Comparison of ENCODE assay signal across 17 cellular contexts in genomic region chr2:216560695-216561370, GRCh38.
DNase-seq lines count a peak whose midpoint lies in the region; ATAC-seq and TF ChIP-seq lines count a peak whose summit lies in the region.
"Had no signal": no experiment of that assay in that cellular context is flagged by ENCODE, and none has a peak within 500 bp of the region (broad histone marks: within the 10 kb centered on the region; RNA-seq: fewer than 3 reads in every experiment).

No MANE protein-coding gene starts in this region.

- no peaks in the 10 kb centered on the region for H3K9me3 ChIP-seq in left ventricle myocardium inferior (replicated peaks)
- H3K9me3 ChIP-seq in ovary, result no peaks in the 10 kb centered on the region
- H3K9me3 ChIP-seq in vagina, result no peaks in the 10 kb centered on the region
- H3K9me3 ChIP-seq: Caco-2, SJCRH30, upper lobe of left lung had no signal

- no peaks in the 10 kb centered on the region for H3K36me3 ChIP-seq in left ventricle myocardium inferior
- H3K36me3 ChIP-seq in ovary, result no peaks in the 10 kb centered on the region
- no peaks in the 10 kb centered on the region for H3K36me3 ChIP-seq in vagina
- H3K36me3 ChIP-seq: SJCRH30, upper lobe of left lung had no signal

- peak; percentile 51 to 78 for ATAC-seq in left cardiac atrium
- ATAC-seq: esophagus mucosa, K562 had no signal

- no peak for TF ChIP-seq POLR2A in ovary (IDR thresholded peaks at IDR 0.05)
- TF ChIP-seq POLR2A in vagina (IDR thresholded peaks at IDR 0.05), result no peak

- H3K27me3 ChIP-seq in left ventricle myocardium inferior (ENCODE audit: low read depth) (no peaks in the 10 kb centered on the region), ovary (no peaks in the 10 kb centered on the region), vagina (no peaks in the 10 kb centered on the region)
- H3K27me3 ChIP-seq: SJCRH30, upper lobe of left lung had no signal

- no peak for TF ChIP-seq EP300 in ovary (IDR thresholded peaks at IDR 0.05)

- DNase-seq in left cardiac atrium, result no peak
- no peak for DNase-seq in left ventricle myocardium inferior
- DNase-seq in fibroblast of peridontal ligament (ENCODE audit: extremely low read depth), result peak; percentile 86
- DNase-seq in ovary, result peak; percentile 41 to 71 (median 53)
- DNase-seq in vagina (ENCODE audit: extremely low spot score in 2 of 2), result no peak
- DNase-seq in stimulated activated CD4-positive, alpha-beta T cell treated with anti-CD3 and anti-CD28 coated beads, Interleukin-4, amount 100 ng/mL, for 1 hour, result no peak
- DNase-seq in effector CD8-positive, alpha-beta T cell (lab: John Stamatoyannopoulos, UW), result no peak
- DNase-seq in NOMO-1 treated with DMSO at 0.1 percent for 48 hours (lab: John Stamatoyannopoulos, UW; ENCODE audit: unreplicated experiment), result no peak
- DNase-seq: activated T-cell treated with anti-CD3 and anti-CD28 coated beads for 4 hours, Caco-2, NCI-H1694 treated with DMSO at 0.1 percent for 48 hours, NCI-H82, SJCRH30, small intestine, upper lobe of left lung had no signal

- intact Hi-C loops in left cardiac atrium (cut with DNase I) (no loop called here), left ventricle myocardium inferior (cut with micrococcal nuclease) (no loop called here), ovary (cut with DNase I) (no loop called here), vagina (cut with DNase I) (no loop called here)

- 11 to 15% (median 13%) methylated on average over 6 of the region's 6 CpGs for WGBS in ovary, 3 donors

- no peak overlapping the region for H3K4me3 ChIP-seq in left ventricle myocardium inferior
- H3K4me3 ChIP-seq in ovary, result no peak overlapping the region
- no peak overlapping the region for H3K4me3 ChIP-seq in vagina
- H3K4me3 ChIP-seq: K562, SJCRH30, upper lobe of left lung had no signal

- TF ChIP-seq CTCF in left ventricle myocardium inferior (IDR thresholded peaks at IDR 0.05; ENCODE audit: borderline replicate concordance) (no peak), ovary (IDR thresholded peaks at IDR 0.05) (no peak), vagina (IDR thresholded peaks at IDR 0.05) (no peak)

- H3K27ac ChIP-seq in left ventricle myocardium inferior (replicated peaks) (no peak overlapping the region), ovary (peak overlapping the region in 1 of 2 donors; percentile 31), vagina (peak overlapping the region; percentile 31)
- H3K27ac ChIP-seq: SJCRH30, upper lobe of left lung had no signal

- H3K4me1 ChIP-seq in left ventricle myocardium inferior (peaks cover 31% of the 10 kb centered on the region), ovary (ENCODE audit: insufficient read depth) (peaks cover 2% of the 10 kb centered on the region), vagina (peaks cover 6% of the 10 kb centered on the region)
- H3K4me1 ChIP-seq: Caco-2, SJCRH30 had no signal

Comparison
In these comparisons a context has a peak if more than half of its experiments do, and no peak if none do; other contexts are left out.
1. DNase-seq: peak in fibroblast of peridontal ligament (single experiment) and ovary (5 of 5); none in left cardiac atrium (single experiment), left ventricle myocardium inferior (single experiment), vagina (0 of 2), stimulated activated CD4-positive, alpha-beta T cell treated with anti-CD3 and anti-CD28 coated beads, Interleukin-4, amount 100 ng/mL, for 1 hour (single experiment), effector CD8-positive, alpha-beta T cell (single experiment) and NOMO-1 treated with DMSO at 0.1 percent for 48 hours (single experiment).